Comparison of ENCODE assay signal across 8 cellular contexts in genomic region chr7:101251871-101252659, GRCh38. TPM values are rescaled to one million over a fixed set of nuclear protein-coding genes. Genes with fewer than 3 reads are reported as not detected.
DNase-seq lines count a peak whose midpoint lies in the region; ATAC-seq and TF ChIP-seq lines count a peak whose summit lies in the region.

No MANE protein-coding gene starts in this region.

- peaks cover 18% of the 10 kb centered on the region for H3K36me3 Mint-ChIP-seq in activated CD4-positive, alpha-beta T cell treated with anti-CD3 and anti-CD28 coated beads, Interleukin-2, amount 10 ng/mL, durations not matched to agents 7 days and 5 days (ENCODE audit: low read depth)

- DNase-seq in C1 segment of cervical spinal cord (lab: John Stamatoyannopoulos, UW) (peak; percentile 61 to 94 (median 90)), NCI-H526 treated with DMSO at 0.1 percent for 48 hours (lab: John Stamatoyannopoulos, UW) (peak; percentile 95), coronary artery (ENCODE audit: low spot score) (peak; percentile 98)
- DNase-seq in activated CD4-positive, alpha-beta T cell treated with anti-CD3 and anti-CD28 coated beads, Interleukin-2, amount 10 ng/mL, durations not matched to agents 7 days and 5 days = peak; percentile 99
- DNase-seq in stimulated activated CD4-positive, alpha-beta T cell treated with anti-CD3 and anti-CD28 coated beads, Interleukin-1b, Interleukin-23, amount 100 ng/mL, for 24 hours (ENCODE audit: low read depth in 4 of 4, low spot score in 1 of 4) = peak; percentile 94 to 99 (median 98)

- H3K27ac Mint-ChIP-seq in activated CD4-positive, alpha-beta T cell treated with anti-CD3 and anti-CD28 coated beads, Interleukin-2, amount 10 ng/mL, durations not matched to agents 7 days and 5 days = peak overlapping the region; percentile 96

- ATAC-seq in GM19351 (IDR thresholded peaks at IDR 0.05; ENCODE audit: unreplicated experiment) = peak; percentile 93
- ATAC-seq in HG03520 (IDR thresholded peaks at IDR 0.05; ENCODE audit: unreplicated experiment) = peak; percentile 99

- H3K4me1 Mint-ChIP-seq in activated CD4-positive, alpha-beta T cell treated with anti-CD3 and anti-CD28 coated beads, Interleukin-2, amount 10 ng/mL, durations not matched to agents 7 days and 5 days = peaks cover 27% of the 10 kb centered on the region

- POLR2A ChIA-PET in activated CD4-positive, alpha-beta T cell treated with anti-CD3 and anti-CD28 coated beads, Interleukin-2, amount 10 ng/mL, durations not matched to agents 7 days and 5 days (lab: Charles Lee) = interaction anchor here (0.7 to 0.9 kb wide), 3 partner anchors 34 to 108 kb away, joined by 3 to 4 read pairs (median 4); partner anchors contain the start of genes AP1S1 and ZNHIT1

- H3K9me3 Mint-ChIP-seq in activated CD4-positive, alpha-beta T cell treated with anti-CD3 and anti-CD28 coated beads, Interleukin-2, amount 10 ng/mL, durations not matched to agents 7 days and 5 days = no peaks in the 10 kb centered on the region

- H3K4me3 Mint-ChIP-seq in activated CD4-positive, alpha-beta T cell treated with anti-CD3 and anti-CD28 coated beads, Interleukin-2, amount 10 ng/mL, durations not matched to agents 7 days and 5 days = peak overlapping the region; percentile 100

- peak overlapping the region; percentile 95 for H3K4me3 ChIP-seq in coronary artery

- H3K27me3 Mint-ChIP-seq in activated CD4-positive, alpha-beta T cell treated with anti-CD3 and anti-CD28 coated beads, Interleukin-2, amount 10 ng/mL, durations not matched to agents 7 days and 5 days = no peaks in the 10 kb centered on the region

- CTCF ChIA-PET in activated CD4-positive, alpha-beta T cell treated with anti-CD3 and anti-CD28 coated beads, Interleukin-2, amount 10 ng/mL, durations not matched to agents 7 days and 5 days (lab: Charles Lee) = interaction anchor here (0.6 to 6.7 kb wide), 8 partner anchors 9 to 447 kb away, joined by 3 to 33 read pairs (median 3); partner anchors contain the start of genes CLDN15, FIS1, PLOD3 and ZNHIT1

- H3K27me3 ChIP-seq in layer of hippocampus (ENCODE audit: control insufficient read depth, insufficient read depth, low read length) = no peaks in the 10 kb centered on the region

- TF ChIP-seq CTCF in coronary artery (IDR thresholded peaks at IDR 0.05) = no peak

- peak overlapping the region; percentile 60 to 84 for H3K27ac ChIP-seq in coronary artery
- peak overlapping the region; percentile 81 for H3K27ac ChIP-seq in layer of hippocampus (ENCODE audit: low read depth, low read length)

RNA-seq across cellular contexts. Expression of gene FIS1, which starts 7.2 kb away (rescaled TPM):
- total RNA-seq in activated CD4-positive, alpha-beta T cell treated with anti-CD3 and anti-CD28 coated beads, Interleukin-2, amount 10 ng/mL, durations not matched to agents 7 days and 5 days = 100 to 1,000 TPM in 1 of 2 experiments, 10 to 100 TPM in 1; 87.3 to 103 TPM

RNA-seq across cellular contexts. Expression of gene CLDN15, which starts 14.5 kb away (rescaled TPM):
- 10 to 100 TPM; 24.2 to 24.3 TPM for total RNA-seq in activated CD4-positive, alpha-beta T cell treated with anti-CD3 and anti-CD28 coated beads, Interleukin-2, amount 10 ng/mL, durations not matched to agents 7 days and 5 days

RNA-seq across cellular contexts. Expression of gene ZNHIT1, which starts 34.1 kb away (rescaled TPM):
- 10 to 100 TPM; 61.6 to 67.4 TPM for total RNA-seq in activated CD4-positive, alpha-beta T cell treated with anti-CD3 and anti-CD28 coated beads, Interleukin-2, amount 10 ng/mL, durations not matched to agents 7 days and 5 days

RNA-seq across cellular contexts. Expression of gene PLOD3, which starts 34.7 kb away (rescaled TPM):
- 10 to 100 TPM; 59.7 to 69.5 TPM for total RNA-seq in activated CD4-positive, alpha-beta T cell treated with anti-CD3 and anti-CD28 coated beads, Interleukin-2, amount 10 ng/mL, durations not matched to agents 7 days and 5 days

RNA-seq across cellular contexts. Expression of gene MOGAT3, which starts 51.2 kb away (rescaled TPM):
- not detected for total RNA-seq in activated CD4-positive, alpha-beta T cell treated with anti-CD3 and anti-CD28 coated beads, Interleukin-2, amount 10 ng/mL, durations not matched to agents 7 days and 5 days

Comparison
In these comparisons a context has a peak if more than half of its experiments do, and no peak if none do; other contexts are left out.
1. Peak in every context shown above with its lines: DNase-seq, ATAC-seq, H3K4me3 ChIP-seq and H3K27ac ChIP-seq.